8 cellular contexts compared by ENCODE assay signal in genomic region chr1:27360159-27361043, GRCh38. TPM values are rescaled to one million over a fixed set of nuclear protein-coding genes. Genes with fewer than 3 reads are reported as not detected.
DNase-seq lines count a peak whose midpoint lies in the region; ATAC-seq and TF ChIP-seq lines count a peak whose summit lies in the region.
"Had no signal": no experiment of that assay in that cellular context is flagged by ENCODE, and none has a peak within 500 bp of the region (broad histone marks: within the 10 kb centered on the region; RNA-seq: fewer than 3 reads in every experiment).

No MANE protein-coding gene starts in this region.

- H3K27me3 Mint-ChIP-seq in activated CD8-positive, alpha-beta T cell treated with anti-CD3 and anti-CD28 coated beads for 36 hours, result peaks cover 2% of the 10 kb centered on the region

- CTCF ChIA-PET in activated CD8-positive, alpha-beta T cell treated with anti-CD3 and anti-CD28 coated beads for 36 hours (lab: Charles Lee), result interaction anchor here (1.1 to 8.9 kb wide), 5 partner anchors 11 to 60 kb away, joined by 3 to 85 read pairs (median 32); partner anchors contain the start of gene CD164L2

- no peaks in the 10 kb centered on the region for H3K9me3 Mint-ChIP-seq in activated CD8-positive, alpha-beta T cell treated with anti-CD3 and anti-CD28 coated beads for 36 hours

- no peaks in the 10 kb centered on the region for H3K79me2 ChIP-seq in hepatocyte

- POLR2A ChIA-PET in activated CD8-positive, alpha-beta T cell treated with anti-CD3 and anti-CD28 coated beads for 36 hours (lab: Charles Lee), result interaction anchor here (0.6 to 0.7 kb wide), 3 partner anchors 10 to 359 kb away, joined by 3 to 4 read pairs (median 3); no protein-coding TSS in a partner anchor

- no peaks in the 10 kb centered on the region for H3K9me2 ChIP-seq in hepatocyte (replicated peaks; ENCODE audit: insufficient read depth)

- H3K4me3 Mint-ChIP-seq in activated CD8-positive, alpha-beta T cell treated with anti-CD3 and anti-CD28 coated beads for 36 hours, result peak overlapping the region; percentile 60

- DNase-seq in activated CD8-positive, alpha-beta T cell treated with anti-CD3 and anti-CD28 coated beads for 36 hours, result peak; percentile 57
- peak; percentile 54 for DNase-seq in hepatocyte (ENCODE audit: low spot score)
- no peak for DNase-seq in thoracic aorta (ENCODE audit: low spot score)
- DNase-seq in SW480 (ENCODE audit: low spot score), result no peak
- DNase-seq in NCI-H1048 (lab: John Stamatoyannopoulos, UW), result no peak

- H3K9me3 ChIP-seq in hepatocyte (ENCODE audit: low read depth) (no peaks in the 10 kb centered on the region), thoracic aorta (no peaks in the 10 kb centered on the region)

- H3K4me1 Mint-ChIP-seq in activated CD8-positive, alpha-beta T cell treated with anti-CD3 and anti-CD28 coated beads for 36 hours (ENCODE audit: low read depth), result peaks cover 45% of the 10 kb centered on the region

- no peak overlapping the region for H3K27ac Mint-ChIP-seq in activated CD8-positive, alpha-beta T cell treated with anti-CD3 and anti-CD28 coated beads for 36 hours

- H3K36me3 ChIP-seq in hepatocyte (replicated peaks; ENCODE audit: insufficient read depth, low read depth) (no peaks in the 10 kb centered on the region), thoracic aorta (peaks cover 84% of the 10 kb centered on the region)

- TF ChIP-seq CTCF in activated CD8-positive, alpha-beta T cell treated with anti-CD3 and anti-CD28 coated beads for 36 hours (IDR thresholded peaks at IDR 0.05), result no peak
- TF ChIP-seq CTCF in hepatocyte (IDR thresholded peaks at IDR 0.05; ENCODE audit: poor library complexity) (no peak), thoracic aorta (IDR thresholded peaks at IDR 0.05) (no peak)

- H3K4me1 ChIP-seq in hepatocyte (ENCODE audit: insufficient read depth) (no peaks in the 10 kb centered on the region), thoracic aorta (ENCODE audit: control insufficient read depth in 1 of 2, low read depth in 2 of 2) (peaks cover 7 to 25% of the 10 kb centered on the region in 2 donors)

- H4K20me1 ChIP-seq in hepatocyte (ENCODE audit: insufficient read depth, poor library complexity, severe bottlenecking), result no peaks in the 10 kb centered on the region

- intact Hi-C loops in activated CD8-positive, alpha-beta T cell treated with anti-CD3 and anti-CD28 coated beads for 36 hours (cut with micrococcal nuclease), result no loop called here

- peak overlapping the region; percentile 29 for H3K4me3 ChIP-seq in hepatocyte
- peak overlapping the region; percentile 49 for H3K4me3 ChIP-seq in thoracic aorta

- peak overlapping the region; percentile 45 for H2AFZ ChIP-seq in hepatocyte

- H3K27me3 ChIP-seq in hepatocyte (no peaks in the 10 kb centered on the region), thoracic aorta (replicated peaks; ENCODE audit: insufficient read depth) (no peaks in the 10 kb centered on the region)

- WGBS in hepatocyte (ENCODE audit: low lambda C conversion rate, missing lambda C conversion rate), result 17% methylated on average over 50 of the region's 71 CpGs

- H3K27ac ChIP-seq in hepatocyte, result no peak overlapping the region
- no peak overlapping the region for H3K27ac ChIP-seq in thoracic aorta

- ATAC-seq in activated CD8-positive, alpha-beta T cell treated with anti-CD3 and anti-CD28 coated beads for 36 hours, result peak; percentile 7
- no peak for ATAC-seq in thoracic aorta (ENCODE audit: insufficient number of reproducible peaks, low FRiP score, low read depth)
- ATAC-seq in HG03039 (IDR thresholded peaks at IDR 0.05; ENCODE audit: unreplicated experiment), result no peak
- ATAC-seq: SK-N-SH treated with all-trans-retinoic acid at 6 μM for 48 hours had no signal

- H3K4me2 ChIP-seq in hepatocyte, result peak overlapping the region; percentile 97

- peaks cover 2% of the 10 kb centered on the region for H3K36me3 Mint-ChIP-seq in activated CD8-positive, alpha-beta T cell treated with anti-CD3 and anti-CD28 coated beads for 36 hours (ENCODE audit: low read depth)

RNA-seq across cellular contexts. Expression of gene MAP3K6, which starts 6.4 kb away (rescaled TPM):
- 1 to 10 TPM; 8.3 to 9.5 TPM for total RNA-seq in activated CD8-positive, alpha-beta T cell treated with anti-CD3 and anti-CD28 coated beads for 36 hours
- total RNA-seq in hepatocyte (4.3 and 6.3 TPM in 2 replicates), thoracic aorta (10 to 100 TPM; 78.6 to 85.6 TPM)
- polyA plus RNA-seq in hepatocyte, result 20.4 and 24.8 TPM in 2 replicates

RNA-seq across cellular contexts. Expression of gene FCN3, which starts 14.2 kb away (rescaled TPM):
- not detected for total RNA-seq in activated CD8-positive, alpha-beta T cell treated with anti-CD3 and anti-CD28 coated beads for 36 hours
- total RNA-seq in hepatocyte (not detected in 2 replicates), thoracic aorta (1 to 10 TPM; 3.5 to 4.5 TPM)
- polyA plus RNA-seq in hepatocyte, result not detected in 2 replicates
- total RNA-seq: glomerular endothelial cell had no signal

RNA-seq across cellular contexts. Expression of gene SYTL1, which starts 18.6 kb away (rescaled TPM):
- total RNA-seq in activated CD8-positive, alpha-beta T cell treated with anti-CD3 and anti-CD28 coated beads for 36 hours, result 10 to 100 TPM; 77.7 to 80.6 TPM
- 10.6 and 12.1 TPM in 2 replicates for total RNA-seq in hepatocyte
- 21.7 and 26.2 TPM in 2 replicates for polyA plus RNA-seq in hepatocyte
- total RNA-seq in thoracic aorta, result 1 to 10 TPM; 4.1 to 5.5 TPM

RNA-seq across cellular contexts. Expression of gene CD164L2, which starts 22.7 kb away (rescaled TPM):
- total RNA-seq in activated CD8-positive, alpha-beta T cell treated with anti-CD3 and anti-CD28 coated beads for 36 hours, result not detected
- total RNA-seq in hepatocyte (not detected in 2 replicates), thoracic aorta (not detected)
- 0.19 TPM in 1 of 2 replicates, not detected in the other for polyA plus RNA-seq in hepatocyte
- total RNA-seq: glomerular endothelial cell had no signal

RNA-seq across cellular contexts. Expression of gene GPR3, which starts 32.0 kb away (rescaled TPM):
- 1 to 10 TPM; 1.1 to 1.7 TPM for total RNA-seq in activated CD8-positive, alpha-beta T cell treated with anti-CD3 and anti-CD28 coated beads for 36 hours
- 0.32 and 0.47 TPM in 2 replicates for total RNA-seq in hepatocyte
- 1.5 and 2.2 TPM in 2 replicates for polyA plus RNA-seq in hepatocyte
- not detected for total RNA-seq in thoracic aorta

Comparison
In these comparisons a context has a peak if more than half of its experiments do, and no peak if none do; other contexts are left out.
1. DNase-seq: peak in activated CD8-positive, alpha-beta T cell treated with anti-CD3 and anti-CD28 coated beads for 36 hours (single experiment) and hepatocyte (single experiment); none in thoracic aorta (single experiment), SW480 (single experiment) and NCI-H1048 (single experiment).
2. RNA of gene MAP3K6, which starts 6.4 kb away (total RNA-seq): 78.6 to 85.6 TPM in thoracic aorta; 8.3 to 9.5 TPM in activated CD8-positive, alpha-beta T cell treated with anti-CD3 and anti-CD28 coated beads for 36 hours and 4.3 to 6.3 TPM in hepatocyte; every median in the first group is over 4 times any median in the second.